ENCODE assay signal across 1 cellular context in the genomic region with DNA sequence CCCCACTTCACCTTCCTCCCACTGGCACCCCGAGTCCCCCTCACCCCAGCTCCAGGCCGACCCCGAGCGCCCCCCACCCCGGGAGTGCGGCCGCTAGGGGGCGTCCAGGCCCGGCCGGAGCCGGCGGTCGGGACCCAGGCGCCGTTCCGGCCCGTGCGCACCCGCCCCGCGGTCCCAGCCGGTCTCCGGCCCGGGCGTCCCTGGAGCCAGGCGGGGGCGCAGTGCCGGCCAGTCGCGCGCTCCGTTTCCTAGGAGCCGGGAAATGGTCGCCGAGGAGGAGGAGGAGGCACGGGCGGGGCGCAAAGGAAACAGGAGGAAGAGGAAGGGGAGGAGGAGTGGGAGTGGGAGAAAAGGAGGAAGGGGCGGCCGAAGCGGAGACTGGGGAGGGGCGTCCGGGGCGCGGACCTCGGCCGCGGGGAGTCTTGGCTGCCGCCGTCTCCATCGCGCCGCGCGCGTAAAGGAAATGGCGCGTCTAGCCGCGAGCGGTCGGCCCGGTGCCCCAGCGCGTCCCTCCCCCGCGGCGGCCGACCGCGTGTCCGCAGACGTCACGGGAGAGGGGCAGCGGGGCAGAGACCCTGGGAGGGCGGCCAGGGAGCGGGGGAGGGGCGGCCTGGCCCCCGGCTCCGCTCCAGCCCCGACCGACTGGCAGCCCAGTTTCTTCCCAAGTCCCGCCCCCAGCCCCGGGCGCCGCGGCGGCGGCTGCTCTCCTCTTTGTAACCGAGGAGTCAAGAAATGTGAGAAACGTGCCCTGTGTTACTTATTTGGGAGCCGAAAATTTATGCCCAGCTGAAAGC.
A peak's percentile ranks its signal among the peaks of the same experiment; 100 is the strongest.
TF ChIP-seq lines count a peak whose summit lies in the region.

No MANE protein-coding gene starts in this region.

TF ChIP-seq in K562, 482 proteins besides CTCF, POLR2A, EP300 and RAD21 (continued from another document and continues in another):
- TF ChIP-seq, protein P1, sequence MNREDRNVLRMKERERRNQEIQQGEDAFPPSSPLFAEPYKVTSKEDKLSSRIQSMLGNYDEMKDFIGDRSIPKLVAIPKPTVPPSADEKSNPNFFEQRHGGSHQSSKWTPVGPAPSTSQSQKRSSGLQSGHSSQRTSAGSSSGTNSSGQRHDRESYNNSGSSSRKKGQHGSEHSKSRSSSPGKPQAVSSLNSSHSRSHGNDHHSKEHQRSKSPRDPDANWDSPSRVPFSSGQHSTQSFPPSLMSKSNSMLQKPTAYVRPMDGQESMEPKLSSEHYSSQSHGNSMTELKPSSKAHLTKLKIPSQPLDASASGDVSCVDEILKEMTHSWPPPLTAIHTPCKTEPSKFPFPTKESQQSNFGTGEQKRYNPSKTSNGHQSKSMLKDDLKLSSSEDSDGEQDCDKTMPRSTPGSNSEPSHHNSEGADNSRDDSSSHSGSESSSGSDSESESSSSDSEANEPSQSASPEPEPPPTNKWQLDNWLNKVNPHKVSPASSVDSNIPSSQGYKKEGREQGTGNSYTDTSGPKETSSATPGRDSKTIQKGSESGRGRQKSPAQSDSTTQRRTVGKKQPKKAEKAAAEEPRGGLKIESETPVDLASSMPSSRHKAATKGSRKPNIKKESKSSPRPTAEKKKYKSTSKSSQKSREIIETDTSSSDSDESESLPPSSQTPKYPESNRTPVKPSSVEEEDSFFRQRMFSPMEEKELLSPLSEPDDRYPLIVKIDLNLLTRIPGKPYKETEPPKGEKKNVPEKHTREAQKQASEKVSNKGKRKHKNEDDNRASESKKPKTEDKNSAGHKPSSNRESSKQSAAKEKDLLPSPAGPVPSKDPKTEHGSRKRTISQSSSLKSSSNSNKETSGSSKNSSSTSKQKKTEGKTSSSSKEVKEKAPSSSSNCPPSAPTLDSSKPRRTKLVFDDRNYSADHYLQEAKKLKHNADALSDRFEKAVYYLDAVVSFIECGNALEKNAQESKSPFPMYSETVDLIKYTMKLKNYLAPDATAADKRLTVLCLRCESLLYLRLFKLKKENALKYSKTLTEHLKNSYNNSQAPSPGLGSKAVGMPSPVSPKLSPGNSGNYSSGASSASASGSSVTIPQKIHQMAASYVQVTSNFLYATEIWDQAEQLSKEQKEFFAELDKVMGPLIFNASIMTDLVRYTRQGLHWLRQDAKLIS (CRISPR knock-in tag; IDR thresholded peaks at IDR 0.05), result 0 out of 2 replicates have a peak, but pooled peaks have one; percentile 43
- TF ChIP-seq SMARCA4 (IDR thresholded peaks at IDR 0.05), result 0 out of 2 replicates have a peak, but pooled peaks have one; percentile 31
- peak; percentile 58 for TF ChIP-seq ZFX (CRISPR knock-in tag; IDR thresholded peaks at IDR 0.05)
- TF ChIP-seq, protein P2, sequence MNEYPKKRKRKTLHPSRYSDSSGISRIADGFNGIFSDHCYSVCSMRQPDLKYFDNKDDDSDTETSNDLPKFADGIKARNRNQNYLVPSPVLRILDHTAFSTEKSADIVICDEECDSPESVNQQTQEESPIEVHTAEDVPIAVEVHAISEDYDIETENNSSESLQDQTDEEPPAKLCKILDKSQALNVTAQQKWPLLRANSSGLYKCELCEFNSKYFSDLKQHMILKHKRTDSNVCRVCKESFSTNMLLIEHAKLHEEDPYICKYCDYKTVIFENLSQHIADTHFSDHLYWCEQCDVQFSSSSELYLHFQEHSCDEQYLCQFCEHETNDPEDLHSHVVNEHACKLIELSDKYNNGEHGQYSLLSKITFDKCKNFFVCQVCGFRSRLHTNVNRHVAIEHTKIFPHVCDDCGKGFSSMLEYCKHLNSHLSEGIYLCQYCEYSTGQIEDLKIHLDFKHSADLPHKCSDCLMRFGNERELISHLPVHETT (CRISPR knock-in tag; conservative IDR thresholded peaks at IDR 0.05 in 1 of 2, IDR thresholded peaks at IDR 0.05 in 1 of 2), result peak in 1 of 2 experiments; percentile 85; a peak in 2 of 4 replicates
- TF ChIP-seq ZNF561 (CRISPR knock-in tag; conservative IDR thresholded peaks at IDR 0.05), result no peak
- 0 out of 2 replicates have a peak, but pooled peaks have one; percentile 28 for TF ChIP-seq SMC3 (conservative IDR thresholded peaks at IDR 0.05; ENCODE audit: insufficient read depth, low read depth, low read length)
- TF ChIP-seq, protein P3, sequence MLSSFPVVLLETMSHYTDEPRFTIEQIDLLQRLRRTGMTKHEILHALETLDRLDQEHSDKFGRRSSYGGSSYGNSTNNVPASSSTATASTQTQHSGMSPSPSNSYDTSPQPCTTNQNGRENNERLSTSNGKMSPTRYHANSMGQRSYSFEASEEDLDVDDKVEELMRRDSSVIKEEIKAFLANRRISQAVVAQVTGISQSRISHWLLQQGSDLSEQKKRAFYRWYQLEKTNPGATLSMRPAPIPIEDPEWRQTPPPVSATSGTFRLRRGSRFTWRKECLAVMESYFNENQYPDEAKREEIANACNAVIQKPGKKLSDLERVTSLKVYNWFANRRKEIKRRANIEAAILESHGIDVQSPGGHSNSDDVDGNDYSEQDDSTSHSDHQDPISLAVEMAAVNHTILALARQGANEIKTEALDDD (IDR thresholded peaks at IDR 0.05), result no peak
- TF ChIP-seq XRCC5 (IDR thresholded peaks at IDR 0.05; ENCODE audit: low read depth, low read length), result no peak
- no peak for TF ChIP-seq SMAD3 (CRISPR knock-in tag; conservative IDR thresholded peaks at IDR 0.05)
- peak; percentile 88 for TF ChIP-seq MTA3 (IDR thresholded peaks at IDR 0.05; ENCODE audit: borderline replicate concordance)
- no peak for TF ChIP-seq GABPB2 (CRISPR knock-in tag; conservative IDR thresholded peaks at IDR 0.05)
- TF ChIP-seq PHF8 (IDR thresholded peaks at IDR 0.05; ENCODE audit: borderline replicate concordance, low read length), result peak; percentile 47; the same call in 1 of the 2 replicates
- no peak for TF ChIP-seq ZKSCAN1 (IDR thresholded peaks at IDR 0.05; ENCODE audit: low read depth, low read length)
- no peak for TF ChIP-seq TRIM24 (IDR thresholded peaks at IDR 0.05)
- 0 out of 2 replicates have a peak, but pooled peaks have one; percentile 8 for TF ChIP-seq CEBPG (CRISPR knock-in tag; IDR thresholded peaks at IDR 0.05)
- TF ChIP-seq CEBPG (tag; conservative IDR thresholded peaks at IDR 0.05 in 1 of 2, IDR thresholded peaks at IDR 0.05 in 1 of 2), result 0 out of 4 replicates have a peak, but pooled peaks of 1 of the 2 experiments have one; percentile 52
- TF ChIP-seq HDAC8 (tag; IDR thresholded peaks at IDR 0.05), result no peak
- TF ChIP-seq TARDBP (IDR thresholded peaks at IDR 0.05), result 0 out of 2 replicates have a peak, but pooled peaks have one; percentile 26
- TF ChIP-seq, protein P4, sequence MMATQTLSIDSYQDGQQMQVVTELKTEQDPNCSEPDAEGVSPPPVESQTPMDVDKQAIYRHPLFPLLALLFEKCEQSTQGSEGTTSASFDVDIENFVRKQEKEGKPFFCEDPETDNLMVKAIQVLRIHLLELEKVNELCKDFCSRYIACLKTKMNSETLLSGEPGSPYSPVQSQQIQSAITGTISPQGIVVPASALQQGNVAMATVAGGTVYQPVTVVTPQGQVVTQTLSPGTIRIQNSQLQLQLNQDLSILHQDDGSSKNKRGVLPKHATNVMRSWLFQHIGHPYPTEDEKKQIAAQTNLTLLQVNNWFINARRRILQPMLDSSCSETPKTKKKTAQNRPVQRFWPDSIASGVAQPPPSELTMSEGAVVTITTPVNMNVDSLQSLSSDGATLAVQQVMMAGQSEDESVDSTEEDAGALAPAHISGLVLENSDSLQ (IDR thresholded peaks at IDR 0.05), result no peak
- TF ChIP-seq GATAD2B (IDR thresholded peaks at IDR 0.05; ENCODE audit: borderline replicate concordance), result peak; percentile 93
- TF ChIP-seq ARID2 (IDR thresholded peaks at IDR 0.05), result no peak
- TF ChIP-seq, protein P5, sequence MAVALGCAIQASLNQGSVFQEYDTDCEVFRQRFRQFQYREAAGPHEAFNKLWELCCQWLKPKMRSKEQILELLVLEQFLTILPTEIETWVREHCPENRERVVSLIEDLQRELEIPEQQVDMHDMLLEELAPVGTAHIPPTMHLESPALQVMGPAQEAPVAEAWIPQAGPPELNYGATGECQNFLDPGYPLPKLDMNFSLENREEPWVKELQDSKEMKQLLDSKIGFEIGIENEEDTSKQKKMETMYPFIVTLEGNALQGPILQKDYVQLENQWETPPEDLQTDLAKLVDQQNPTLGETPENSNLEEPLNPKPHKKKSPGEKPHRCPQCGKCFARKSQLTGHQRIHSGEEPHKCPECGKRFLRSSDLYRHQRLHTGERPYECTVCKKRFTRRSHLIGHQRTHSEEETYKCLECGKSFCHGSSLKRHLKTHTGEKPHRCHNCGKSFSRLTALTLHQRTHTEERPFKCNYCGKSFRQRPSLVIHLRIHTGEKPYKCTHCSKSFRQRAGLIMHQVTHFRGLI (CRISPR knock-in tag; IDR thresholded peaks at IDR 0.05), result no peak
- TF ChIP-seq ELF1 (tag; IDR thresholded peaks at IDR 0.05), result peak; percentile 41; the same call in 1 of the 2 replicates
- TF ChIP-seq SIN3A (IDR thresholded peaks at IDR 0.05; ENCODE audit: borderline replicate concordance in 2 of 2, control insufficient read depth in 1 of 2, low read depth in 2 of 2, low read length in 2 of 2), result peak in 1 of 2 experiments; percentile 30; a peak in 1 of 4 replicates
- peak; percentile 41 for TF ChIP-seq HNRNPLL (IDR thresholded peaks at IDR 0.05; ENCODE audit: low read depth, low read length, poor library complexity, severe bottlenecking)
- no peak for TF ChIP-seq NFIX (CRISPR knock-in tag; IDR thresholded peaks at IDR 0.05; ENCODE audit: low read depth)
- TF ChIP-seq RBFOX2 (IDR thresholded peaks at IDR 0.05; ENCODE audit: low read depth, low read length), result peak; percentile 89
- TF ChIP-seq, protein P6, sequence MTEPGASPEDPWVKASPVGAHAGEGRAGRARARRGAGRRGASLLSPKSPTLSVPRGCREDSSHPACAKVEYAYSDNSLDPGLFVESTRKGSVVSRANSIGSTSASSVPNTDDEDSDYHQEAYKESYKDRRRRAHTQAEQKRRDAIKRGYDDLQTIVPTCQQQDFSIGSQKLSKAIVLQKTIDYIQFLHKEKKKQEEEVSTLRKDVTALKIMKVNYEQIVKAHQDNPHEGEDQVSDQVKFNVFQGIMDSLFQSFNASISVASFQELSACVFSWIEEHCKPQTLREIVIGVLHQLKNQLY (CRISPR knock-in tag; conservative IDR thresholded peaks at IDR 0.05), result no peak
- TF ChIP-seq, protein P7, sequence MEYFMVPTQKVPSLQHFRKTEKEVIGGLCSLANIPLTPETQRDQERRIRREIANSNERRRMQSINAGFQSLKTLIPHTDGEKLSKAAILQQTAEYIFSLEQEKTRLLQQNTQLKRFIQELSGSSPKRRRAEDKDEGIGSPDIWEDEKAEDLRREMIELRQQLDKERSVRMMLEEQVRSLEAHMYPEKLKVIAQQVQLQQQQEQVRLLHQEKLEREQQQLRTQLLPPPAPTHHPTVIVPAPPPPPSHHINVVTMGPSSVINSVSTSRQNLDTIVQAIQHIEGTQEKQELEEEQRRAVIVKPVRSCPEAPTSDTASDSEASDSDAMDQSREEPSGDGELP (CRISPR knock-in tag; IDR thresholded peaks at IDR 0.05; ENCODE audit: borderline replicate concordance), result peak; percentile 35; the same call in 1 of the 2 replicates
- no peak for TF ChIP-seq ZNF717 (CRISPR knock-in tag; IDR thresholded peaks at IDR 0.05)
- TF ChIP-seq L3MBTL2 (IDR thresholded peaks at IDR 0.05), result peak; percentile 48; the same call in 1 of the 2 replicates
- TF ChIP-seq, protein P8, sequence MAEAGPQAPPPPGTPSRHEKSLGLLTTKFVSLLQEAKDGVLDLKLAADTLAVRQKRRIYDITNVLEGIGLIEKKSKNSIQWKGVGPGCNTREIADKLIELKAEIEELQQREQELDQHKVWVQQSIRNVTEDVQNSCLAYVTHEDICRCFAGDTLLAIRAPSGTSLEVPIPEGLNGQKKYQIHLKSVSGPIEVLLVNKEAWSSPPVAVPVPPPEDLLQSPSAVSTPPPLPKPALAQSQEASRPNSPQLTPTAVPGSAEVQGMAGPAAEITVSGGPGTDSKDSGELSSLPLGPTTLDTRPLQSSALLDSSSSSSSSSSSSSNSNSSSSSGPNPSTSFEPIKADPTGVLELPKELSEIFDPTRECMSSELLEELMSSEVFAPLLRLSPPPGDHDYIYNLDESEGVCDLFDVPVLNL (CRISPR knock-in tag; IDR thresholded peaks at IDR 0.05; ENCODE audit: low read depth), result no peak
- TF ChIP-seq GTF2F1 (IDR thresholded peaks at IDR 0.05; ENCODE audit: low read depth, low read length), result no peak
- peak; percentile 57 for TF ChIP-seq FIP1L1 (IDR thresholded peaks at IDR 0.05; ENCODE audit: low read depth, low read length, poor library complexity, severe bottlenecking)
- TF ChIP-seq ZKSCAN8 (CRISPR knock-in tag; IDR thresholded peaks at IDR 0.05), result no peak
- TF ChIP-seq PCBP1 (IDR thresholded peaks at IDR 0.05; ENCODE audit: low read depth, low read length, poor library complexity, severe bottlenecking), result peak; percentile 91
- TF ChIP-seq MECOM (CRISPR knock-in tag; IDR thresholded peaks at IDR 0.05), result no peak
- TF ChIP-seq ZBTB7A (IDR thresholded peaks at IDR 0.05; ENCODE audit: borderline replicate concordance, control insufficient read depth, low read depth, low read length), result peak; percentile 100
- peak; percentile 59 for TF ChIP-seq EGR1 (conservative IDR thresholded peaks at IDR 0.05)
- peak; percentile 65 for TF ChIP-seq HNRNPK (IDR thresholded peaks at IDR 0.05; ENCODE audit: low read depth, low read length, poor library complexity, severe bottlenecking)
